Comparison of ENCODE assay signal across 21 cellular contexts in the genomic region with DNA sequence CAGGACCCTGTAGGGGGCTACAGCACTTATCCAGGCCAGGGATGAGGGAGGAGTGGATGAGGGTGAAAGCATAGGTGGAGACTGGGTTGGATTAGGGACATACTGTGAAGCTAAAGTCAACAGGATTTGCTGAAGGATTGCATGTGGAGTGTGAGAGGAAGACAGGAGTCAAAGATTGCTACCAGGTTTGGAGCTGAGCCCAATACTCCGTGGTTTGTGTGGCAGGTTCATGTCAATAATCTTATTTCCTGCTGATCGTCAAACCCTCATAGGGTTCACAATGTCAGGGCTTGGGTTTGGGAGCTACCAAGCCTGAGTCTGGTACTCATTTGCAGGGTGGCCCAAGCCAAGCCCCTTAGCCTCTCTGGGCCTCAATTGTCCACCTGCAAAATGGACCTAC.
"Had no signal": no experiment of that assay in that cellular context is flagged by ENCODE, and none has a peak within 500 bp of the region (broad histone marks: within the 10 kb centered on the region; RNA-seq: fewer than 3 reads in every experiment).

No MANE protein-coding gene starts in this region.

- H3K27ac ChIP-seq: foreskin keratinocyte, lower lobe of right lung, sigmoid colon, thoracic aorta, upper lobe of right lung had no signal

- H3K27me3 Mint-ChIP-seq: activated naive CD8-positive, alpha-beta T cell treated with anti-CD3 and anti-CD28 coated beads for 36 hours had no signal

- H3K4me3 ChIP-seq: lower lobe of right lung, sigmoid colon, thoracic aorta, upper lobe of right lung had no signal

- H3K36me3 ChIP-seq: lower lobe of right lung, sigmoid colon, thoracic aorta, upper lobe of right lung had no signal

- H3K9me3 ChIP-seq: lower lobe of right lung, sigmoid colon, thoracic aorta, upper lobe of right lung had no signal

- DNase-seq: activated CD4-positive, alpha-beta T cell treated with anti-CD3 and anti-CD28 coated beads, Interleukin-2, amount 50 U/mL, for 4 hours; activated CD8-positive, alpha-beta memory T cell treated with anti-CD3 and anti-CD28 coated beads for 24 hours; activated CD8-positive, alpha-beta memory T cell treated with anti-CD3 and anti-CD28 coated beads, Interleukin-2, amount 50 U/mL, for 4 hours; activated naive CD4-positive, alpha-beta T cell treated with Interleukin-2 at 50 U/mL for 16 hours; activated naive CD8-positive, alpha-beta T cell treated with anti-CD3 and anti-CD28 coated beads for 36 hours; activated T-cell treated with anti-CD3 and anti-CD28 coated beads, Interleukin-2, amount 50 U/mL, for 48 hours; amygdala; cerebellar nuclear complex; effector CD4-positive, alpha-beta T cell; foreskin keratinocyte; lower lobe of right lung; mesendoderm; sigmoid colon; stimulated activated CD4-positive, alpha-beta T cell treated with anti-CD3 and anti-CD28 coated beads, Interleukin-2, amount 100 ng/mL, for 48 hours; stimulated activated CD8-positive, alpha-beta memory T cell treated with anti-CD3 and anti-CD28 coated beads, Interleukin-4, amount 100 ng/mL, for 48 hours; stimulated activated naive CD4-positive, alpha-beta T cell treated with Interleukin-2 at 50 U/mL for 16 hours; upper lobe of right lung had no signal

- H3K4me3 Mint-ChIP-seq: activated naive CD8-positive, alpha-beta T cell treated with anti-CD3 and anti-CD28 coated beads for 36 hours; WTC11 had no signal

- ATAC-seq: foreskin keratinocyte, left lobe of liver, upper lobe of right lung had no signal

- H3K27me3 ChIP-seq: foreskin keratinocyte, sigmoid colon, upper lobe of right lung had no signal

- H3K36me3 Mint-ChIP-seq: activated naive CD8-positive, alpha-beta T cell treated with anti-CD3 and anti-CD28 coated beads for 36 hours; naive thymus-derived CD8-positive, alpha-beta T cell; WTC11 had no signal

- H3K27ac Mint-ChIP-seq: activated naive CD8-positive, alpha-beta T cell treated with anti-CD3 and anti-CD28 coated beads for 36 hours; WTC11 had no signal
